ENCODE assay signal across 8 cellular contexts in the genomic region with DNA sequence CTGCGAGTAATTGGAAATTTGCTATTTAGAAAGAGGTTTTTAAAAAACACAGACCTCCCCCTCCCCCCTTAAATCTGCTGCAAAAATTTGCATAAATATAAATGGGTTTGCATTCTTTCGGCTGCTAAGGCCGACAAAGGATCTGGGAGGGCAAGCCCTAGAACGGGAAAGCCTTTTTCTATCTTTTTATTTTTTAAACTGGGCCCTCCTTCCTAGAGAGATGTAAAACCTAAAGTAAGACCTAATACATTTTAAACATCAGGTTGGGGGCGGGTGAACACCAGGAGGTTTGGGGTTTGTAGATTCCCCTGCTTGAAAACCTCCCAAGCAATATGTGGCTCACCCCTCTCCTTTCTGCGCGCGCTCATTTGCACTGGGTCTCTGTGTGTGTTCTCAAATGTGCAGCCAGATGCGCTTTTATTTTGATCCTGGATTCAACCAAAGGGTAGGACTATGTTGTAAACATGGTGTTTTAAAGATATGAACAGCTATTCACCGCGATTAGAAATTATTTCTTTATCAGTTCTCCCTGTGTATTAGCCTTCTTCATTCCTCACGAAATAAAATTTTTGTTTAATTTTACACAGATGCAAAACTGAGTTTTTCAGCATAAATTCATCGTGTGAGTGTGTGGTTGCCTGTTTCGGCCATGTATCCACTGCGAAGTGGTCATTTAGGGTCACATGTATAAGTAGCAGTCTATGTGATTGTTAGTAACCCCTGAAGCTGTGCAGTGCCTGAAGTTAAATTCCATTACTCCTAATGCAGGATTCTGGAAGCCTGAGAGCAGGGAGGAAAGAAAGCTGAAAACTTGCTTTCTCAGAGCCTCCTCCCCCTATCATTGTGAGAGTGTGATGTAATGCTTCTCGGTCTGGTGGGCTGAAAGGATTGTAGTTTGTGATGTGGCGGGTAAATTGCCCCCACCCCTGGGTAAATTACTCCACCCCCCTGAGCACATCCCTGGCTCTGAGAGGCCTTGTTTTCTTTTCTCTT. TPM values are rescaled to one million over a fixed set of nuclear protein-coding genes. Genes with fewer than 3 reads are reported as not detected.
DNase-seq lines count a peak whose midpoint lies in the region; ATAC-seq and TF ChIP-seq lines count a peak whose summit lies in the region.

No MANE protein-coding gene starts in this region.

- ATAC-seq in HG03097 (IDR thresholded peaks at IDR 0.05; ENCODE audit: low FRiP score, unreplicated experiment), result no peak

- H3K9ac ChIP-seq in neural cell (ENCODE audit: low read length), result peak overlapping the region; percentile 91

- H3K79me2 ChIP-seq in neural cell (replicated peaks; ENCODE audit: insufficient read depth, low read length), result peaks cover 58% of the 10 kb centered on the region

- TF ChIP-seq RAD21 in neural cell (conservative IDR thresholded peaks at IDR 0.05), result peak; percentile 19

- H2AFZ ChIP-seq in neural cell (ENCODE audit: low read depth, low read length), result no peak overlapping the region

- no peaks in the 10 kb centered on the region for H4K20me1 ChIP-seq in neural cell (ENCODE audit: insufficient read depth)

- TF ChIP-seq CTCF in fibroblast of villous mesenchyme (IDR thresholded peaks at IDR 0.05; ENCODE audit: insufficient read depth, low read depth, low read length) (no peak), neural cell (IDR thresholded peaks at IDR 0.05; ENCODE audit: poor library complexity, severe bottlenecking) (no peak)

- DNase-seq in activated CD4-positive, CD25-positive, alpha-beta regulatory T cell treated with anti-CD3 and anti-CD28 coated beads, Interleukin-2, amount 50 U/mL, for 72 hours, result peak; percentile 44
- no peak for DNase-seq in activated CD4-positive, CD25-positive, alpha-beta regulatory T cell (lab: John Stamatoyannopoulos, UW)
- peak; percentile 57 to 61 for DNase-seq in NCI-H446 (lab: John Stamatoyannopoulos, UW)
- DNase-seq in activated T-cell treated with anti-CD3 and anti-CD28 coated beads, Interleukin-2, amount 50 U/mL, for 48 hours, result peak; percentile 46 to 54
- peak; percentile 68 for DNase-seq in fibroblast of villous mesenchyme (ENCODE audit: low read depth)
- no peak for DNase-seq in mesenteric fat pad (ENCODE audit: low spot score)

- peak overlapping the region; percentile 66 for H3K4me2 ChIP-seq in neural cell (ENCODE audit: low read length)

- H3K4me3 ChIP-seq in fibroblast of villous mesenchyme (ENCODE audit: low read depth, low read length), result peak overlapping the region; percentile 89
- H3K4me3 ChIP-seq in neural cell (ENCODE audit: low read length), result peak overlapping the region; percentile 68

- TF ChIP-seq EP300 in neural cell (conservative IDR thresholded peaks at IDR 0.05; ENCODE audit: poor library complexity, severe bottlenecking), result peak; percentile 38

- H3K27me3 ChIP-seq in neural cell (ENCODE audit: insufficient read depth, low read depth, low read length), result no peaks in the 10 kb centered on the region

- H3K9me3 ChIP-seq in neural cell (ENCODE audit: low read length), result no peaks in the 10 kb centered on the region

- H3K27ac ChIP-seq in neural cell (ENCODE audit: low read length), result peak overlapping the region; percentile 98

- no peaks in the 10 kb centered on the region for H3K9me2 ChIP-seq in neural cell (ENCODE audit: insufficient read depth, low read length)

- no peaks in the 10 kb centered on the region for H3K36me3 ChIP-seq in neural cell (ENCODE audit: insufficient read depth, low read length)

- no peaks in the 10 kb centered on the region for H3F3A ChIP-seq in neural cell (ENCODE audit: insufficient read depth, low read length, poor library complexity, severe bottlenecking)

TF ChIP-seq in neural cell, 6 proteins besides CTCF, POLR2A, EP300 and RAD21:
- TF ChIP-seq SMC3 (conservative IDR thresholded peaks at IDR 0.05; ENCODE audit: poor library complexity) (no peak), MXI1 (conservative IDR thresholded peaks at IDR 0.05; ENCODE audit: poor library complexity, severe bottlenecking) (no peak), EZH2 (IDR thresholded peaks at IDR 0.05; ENCODE audit: borderline replicate concordance, insufficient read depth, low read length, poor library complexity, severe bottlenecking) (no peak), POLR2AphosphoS5 (IDR thresholded peaks at IDR 0.05) (peak; percentile 92), TAF1 (IDR thresholded peaks at IDR 0.05; ENCODE audit: low read depth) (peak; percentile 91)
- TF ChIP-seq, protein P1, sequence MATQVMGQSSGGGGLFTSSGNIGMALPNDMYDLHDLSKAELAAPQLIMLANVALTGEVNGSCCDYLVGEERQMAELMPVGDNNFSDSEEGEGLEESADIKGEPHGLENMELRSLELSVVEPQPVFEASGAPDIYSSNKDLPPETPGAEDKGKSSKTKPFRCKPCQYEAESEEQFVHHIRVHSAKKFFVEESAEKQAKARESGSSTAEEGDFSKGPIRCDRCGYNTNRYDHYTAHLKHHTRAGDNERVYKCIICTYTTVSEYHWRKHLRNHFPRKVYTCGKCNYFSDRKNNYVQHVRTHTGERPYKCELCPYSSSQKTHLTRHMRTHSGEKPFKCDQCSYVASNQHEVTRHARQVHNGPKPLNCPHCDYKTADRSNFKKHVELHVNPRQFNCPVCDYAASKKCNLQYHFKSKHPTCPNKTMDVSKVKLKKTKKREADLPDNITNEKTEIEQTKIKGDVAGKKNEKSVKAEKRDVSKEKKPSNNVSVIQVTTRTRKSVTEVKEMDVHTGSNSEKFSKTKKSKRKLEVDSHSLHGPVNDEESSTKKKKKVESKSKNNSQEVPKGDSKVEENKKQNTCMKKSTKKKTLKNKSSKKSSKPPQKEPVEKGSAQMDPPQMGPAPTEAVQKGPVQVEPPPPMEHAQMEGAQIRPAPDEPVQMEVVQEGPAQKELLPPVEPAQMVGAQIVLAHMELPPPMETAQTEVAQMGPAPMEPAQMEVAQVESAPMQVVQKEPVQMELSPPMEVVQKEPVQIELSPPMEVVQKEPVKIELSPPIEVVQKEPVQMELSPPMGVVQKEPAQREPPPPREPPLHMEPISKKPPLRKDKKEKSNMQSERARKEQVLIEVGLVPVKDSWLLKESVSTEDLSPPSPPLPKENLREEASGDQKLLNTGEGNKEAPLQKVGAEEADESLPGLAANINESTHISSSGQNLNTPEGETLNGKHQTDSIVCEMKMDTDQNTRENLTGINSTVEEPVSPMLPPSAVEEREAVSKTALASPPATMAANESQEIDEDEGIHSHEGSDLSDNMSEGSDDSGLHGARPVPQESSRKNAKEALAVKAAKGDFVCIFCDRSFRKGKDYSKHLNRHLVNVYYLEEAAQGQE (IDR thresholded peaks at IDR 0.05; ENCODE audit: borderline replicate concordance), result no peak

RNA-seq across cellular contexts. Expression of a gene that starts 1.0 kb away (rescaled TPM):
- 18.4 and 23.3 TPM in 2 replicates for total RNA-seq in fibroblast of villous mesenchyme
- 7.6 and 8.2 TPM in 2 replicates for polyA plus RNA-seq in neural cell
- polyA minus RNA-seq in neural cell, result 93.2 and 113 TPM in 2 replicates
- 37.4 TPM for total RNA-seq in mesenteric fat pad

Comparison
In these comparisons a context has a peak if more than half of its experiments do, and no peak if none do; other contexts are left out.
1. DNase-seq: peak in activated CD4-positive, CD25-positive, alpha-beta regulatory T cell treated with anti-CD3 and anti-CD28 coated beads, Interleukin-2, amount 50 U/mL, for 72 hours (single experiment), NCI-H446 (2 of 2), activated T-cell treated with anti-CD3 and anti-CD28 coated beads, Interleukin-2, amount 50 U/mL, for 48 hours (2 of 2) and fibroblast of villous mesenchyme (single experiment); none in activated CD4-positive, CD25-positive, alpha-beta regulatory T cell (0 of 4) and mesenteric fat pad (single experiment).